Comparison of ENCODE assay signal across 22 cellular contexts in the genomic region with DNA sequence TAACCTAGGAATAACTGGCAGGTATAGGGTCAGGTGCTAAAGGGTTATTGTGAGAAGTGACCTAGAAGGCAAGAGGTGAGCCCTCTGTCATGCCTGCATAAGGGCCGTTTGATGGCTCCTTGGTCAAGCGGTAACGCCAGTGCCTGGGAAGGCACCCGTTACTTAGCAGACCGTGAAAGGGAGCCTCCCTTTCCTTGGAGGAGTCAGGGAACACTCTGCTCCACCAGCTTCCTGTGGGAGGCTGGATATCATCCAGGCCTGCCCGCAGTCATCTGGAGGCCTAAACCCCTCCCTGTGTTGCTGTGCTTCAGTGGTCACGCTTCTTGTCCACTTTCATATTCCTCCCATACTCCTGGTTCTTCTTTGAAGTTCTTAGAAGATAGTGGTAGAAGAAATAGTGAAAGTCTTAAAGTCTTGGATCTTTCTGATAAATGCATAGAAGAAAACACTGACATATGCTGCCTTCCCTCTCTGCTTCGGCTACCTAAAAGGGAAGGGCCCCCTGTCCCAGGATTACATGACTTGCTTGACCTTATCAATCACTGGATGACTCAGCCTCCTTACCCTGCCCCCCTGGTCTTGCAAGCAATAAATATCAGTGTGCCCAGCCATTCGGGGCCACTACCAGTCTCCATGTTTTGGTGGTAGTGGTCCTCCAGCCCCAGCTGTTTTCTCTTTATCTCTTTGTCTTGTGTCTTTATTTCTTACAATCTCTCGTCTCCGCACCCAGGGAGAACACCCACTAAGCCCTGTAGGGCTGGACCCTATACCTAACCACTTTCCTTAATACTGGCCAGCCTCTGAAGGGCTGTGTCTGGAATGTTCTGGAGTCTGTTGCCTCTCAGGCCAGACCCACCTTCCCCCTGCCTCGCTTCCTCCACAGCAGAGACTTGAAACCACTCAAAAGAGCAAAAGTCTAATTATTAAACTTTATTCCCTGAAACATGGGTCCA. TPM values are rescaled to one million over a fixed set of nuclear protein-coding genes. Genes with fewer than 3 reads are reported as not detected.
A peak's percentile ranks its signal among the peaks of the same experiment; 100 is the strongest.
DNase-seq lines count a peak whose midpoint lies in the region; ATAC-seq and TF ChIP-seq lines count a peak whose summit lies in the region.
"Had no signal": no experiment of that assay in that cellular context is flagged by ENCODE, and none has a peak within 500 bp of the region (broad histone marks: within the 10 kb centered on the region; RNA-seq: fewer than 3 reads in every experiment).

No MANE protein-coding gene starts in this region.

- peak overlapping the region; percentile 50 for H4K91ac ChIP-seq in mesenchymal stem cell (ENCODE audit: low read length)

- CTCF ChIA-PET in CD4-positive, alpha-beta T cell (lab: Charles Lee), result no interaction called here

- DNase-seq in right cardiac atrium (peak in 2 of 3 donors; percentile 28 to 73), cardiac septum (ENCODE audit: low spot score) (no peak), astrocyte of the hippocampus (ENCODE audit: low read depth, low spot score) (peak; percentile 47), mesenchymal stem cell (peak; percentile 75), globus pallidus (ENCODE audit: low spot score) (no peak), osteoblast (ENCODE audit: insufficient read length, low spot score, missing footprints) (no peak)
- no peak for DNase-seq in CD4-positive, alpha-beta T cell
- DNase-seq: activated CD4-positive, CD25-positive, alpha-beta regulatory T cell treated with anti-CD3 and anti-CD28 coated beads, Interleukin-2, amount 50 U/mL, for 72 hours; C1 segment of cervical spinal cord; cerebellar nuclear complex; foreskin keratinocyte; HFFc6; lower lobe of right lung; natural killer cell; NCI-H2029 treated with DMSO at 0.1 percent for 48 hours; NCI-H524; stimulated activated naive CD8-positive, alpha-beta T cell treated with anti-CD3 and anti-CD28 coated beads, Interleukin-15, Interleukin-2, amounts not matched to agents 100 U/mL and 50 U/mL, for 24 hours; T-helper 17 cell; upper lobe of right lung had no signal

- H2AK5ac ChIP-seq in mesenchymal stem cell (ENCODE audit: low read length, severe bottlenecking), result peak overlapping the region; percentile 54

- H2BK15ac ChIP-seq in mesenchymal stem cell (ENCODE audit: low read depth, poor library complexity, severe bottlenecking), result no peak overlapping the region

- H2AFZ ChIP-seq in mesenchymal stem cell (ENCODE audit: low read depth, low read length), result no peak overlapping the region
- no peak overlapping the region for H2AFZ ChIP-seq in osteoblast (ENCODE audit: low read length)

- no peaks in the 10 kb centered on the region for H3K4me1 Mint-ChIP-seq in CD4-positive, alpha-beta T cell (ENCODE audit: low read depth)
- H3K4me1 Mint-ChIP-seq: activated T-helper 17 cell treated with anti-CD3 and anti-CD28 coated beads, Interleukin-2, amount 50 U/mL, for 72 hours; natural killer cell had no signal

- 67% methylated on average over 12 of the region's 12 CpGs for WGBS in right cardiac atrium
- 73% methylated on average over 11 of the region's 12 CpGs for WGBS in mesenchymal stem cell

- H3K4me3 Mint-ChIP-seq in CD4-positive, alpha-beta T cell, result no peak overlapping the region
- H3K4me3 Mint-ChIP-seq: activated T-helper 17 cell treated with anti-CD3 and anti-CD28 coated beads, Interleukin-2, amount 50 U/mL, for 72 hours; HFFc6; natural killer cell; T-helper 17 cell had no signal

- ATAC-seq in right cardiac atrium (no peak), HG03378 (IDR thresholded peaks at IDR 0.05; ENCODE audit: unreplicated experiment) (no peak)
- ATAC-seq in CD4-positive, alpha-beta T cell (ENCODE audit: poor library complexity), result no peak
- ATAC-seq: A549; activated T-helper 17 cell treated with anti-CD3 and anti-CD28 coated beads, Interleukin-2, amount 50 U/mL, for 72 hours; foreskin keratinocyte; lower lobe of right lung; natural killer cell; stimulated activated naive CD8-positive, alpha-beta T cell treated with anti-CD3 and anti-CD28 coated beads, Interleukin-15, Interleukin-2, amounts not matched to agents 100 U/mL and 50 U/mL, for 24 hours; T-helper 17 cell; upper lobe of right lung had no signal

- no peak overlapping the region for H3K4me2 ChIP-seq in mesenchymal stem cell (ENCODE audit: low read length, poor library complexity, severe bottlenecking)
- H3K4me2 ChIP-seq in osteoblast (ENCODE audit: insufficient read depth, low read length), result no peak overlapping the region
- H3K4me2 ChIP-seq: A549 had no signal

- H3K4me3 ChIP-seq in right cardiac atrium (ENCODE audit: low read length), result no peak overlapping the region
- H3K4me3 ChIP-seq in mesenchymal stem cell (ENCODE audit: insufficient read depth in 1 of 2, low read depth in 1 of 2, low read length in 2 of 2), result no peak overlapping the region
- H3K4me3 ChIP-seq in osteoblast (ENCODE audit: insufficient read depth, low read length), result no peak overlapping the region
- H3K4me3 ChIP-seq: A549, lower lobe of right lung, upper lobe of right lung had no signal

- intact Hi-C loops in right cardiac atrium (cut with DNase I), result no loop called here
- intact Hi-C loops in cardiac septum (cut with DNase I), result no loop called here
- intact Hi-C loops in CD4-positive, alpha-beta T cell (cut with DNase I, micrococcal nuclease), result no loop called here

- TF ChIP-seq CTCF in CD4-positive, alpha-beta T cell (IDR thresholded peaks at IDR 0.05), result no peak
- TF ChIP-seq CTCF in osteoblast (IDR thresholded peaks at IDR 0.05; ENCODE audit: extremely low read depth, low read depth, low read length), result no peak

- H2BK12ac ChIP-seq in mesenchymal stem cell (ENCODE audit: low read length in 2 of 2), result peak overlapping the region; percentile 59 to 67

- no peak overlapping the region for H3K27ac ChIP-seq in right cardiac atrium (ENCODE audit: low read length)
- no peak overlapping the region for H3K27ac ChIP-seq in mesenchymal stem cell (ENCODE audit: low read length, poor library complexity, severe bottlenecking)
- no peak overlapping the region for H3K27ac ChIP-seq in CD4-positive, alpha-beta T cell (ENCODE audit: low read depth, low read length)
- H3K27ac ChIP-seq in osteoblast (ENCODE audit: low read depth, low read length), result no peak overlapping the region
- H3K27ac ChIP-seq: A549, foreskin keratinocyte, lower lobe of right lung, upper lobe of right lung had no signal

- H3K4me1 ChIP-seq in right cardiac atrium (ENCODE audit: control insufficient read depth, insufficient read depth, low read length), result peaks cover 2% of the 10 kb centered on the region
- H3K4me1 ChIP-seq in mesenchymal stem cell (ENCODE audit: control insufficient read depth, insufficient read depth, low read depth, low read length), result peaks cover 9% of the 10 kb centered on the region
- H3K4me1 ChIP-seq in osteoblast (ENCODE audit: insufficient read depth, low read length), result no peaks in the 10 kb centered on the region
- H3K4me1 ChIP-seq: foreskin keratinocyte, lower lobe of right lung, upper lobe of right lung had no signal

- no peak overlapping the region for H3K27ac Mint-ChIP-seq in CD4-positive, alpha-beta T cell
- H3K27ac Mint-ChIP-seq: activated T-helper 17 cell treated with anti-CD3 and anti-CD28 coated beads, Interleukin-2, amount 50 U/mL, for 72 hours; HFFc6; natural killer cell; T-helper 17 cell had no signal

- no peak overlapping the region for H2BK5ac ChIP-seq in mesenchymal stem cell (ENCODE audit: low read depth, low read length, poor library complexity, severe bottlenecking)

- POLR2A ChIA-PET in CD4-positive, alpha-beta T cell (lab: Charles Lee), result no interaction called here

- H3K9me3 ChIP-seq in right cardiac atrium (ENCODE audit: control insufficient read depth, low read length) (no peaks in the 10 kb centered on the region), mesenchymal stem cell (ENCODE audit: control insufficient read depth, low read length) (no peaks in the 10 kb centered on the region), osteoblast (ENCODE audit: low read depth, low read length) (no peaks in the 10 kb centered on the region)
- no peaks in the 10 kb centered on the region for H3K9me3 ChIP-seq in CD4-positive, alpha-beta T cell (ENCODE audit: control insufficient read depth, low read length)
- H3K9me3 ChIP-seq: A549, lower lobe of right lung, upper lobe of right lung had no signal

- no peaks in the 10 kb centered on the region for H4K20me1 ChIP-seq in osteoblast (ENCODE audit: insufficient read depth, low read length)

- H3K36me3 Mint-ChIP-seq in CD4-positive, alpha-beta T cell (ENCODE audit: low read depth), result no peaks in the 10 kb centered on the region
- H3K36me3 Mint-ChIP-seq: natural killer cell had no signal

- H2BK120ac ChIP-seq in mesenchymal stem cell (ENCODE audit: low read depth, low read length), result peak overlapping the region; percentile 37

- H4K8ac ChIP-seq in mesenchymal stem cell (ENCODE audit: low read length), result no peak overlapping the region

- H3K27me3 Mint-ChIP-seq in CD4-positive, alpha-beta T cell, result no peaks in the 10 kb centered on the region

- H3K23ac ChIP-seq in mesenchymal stem cell (ENCODE audit: low read length in 2 of 2), result no peak overlapping the region

- H3K27me3 ChIP-seq in right cardiac atrium (ENCODE audit: control insufficient read depth, insufficient read depth) (no peaks in the 10 kb centered on the region), mesenchymal stem cell (ENCODE audit: control insufficient read depth in 1 of 2, insufficient read depth in 1 of 2, low read length in 2 of 2) (no peaks in the 10 kb centered on the region), osteoblast (ENCODE audit: insufficient read depth, low read length) (peaks cover 4% of the 10 kb centered on the region)
- no peaks in the 10 kb centered on the region for H3K27me3 ChIP-seq in CD4-positive, alpha-beta T cell (ENCODE audit: control insufficient read depth, insufficient read depth, low read length)
- H3K27me3 ChIP-seq: foreskin keratinocyte, upper lobe of right lung had no signal

- no peaks in the 10 kb centered on the region for H3K79me1 ChIP-seq in mesenchymal stem cell (replicated peaks; ENCODE audit: low read length, poor library complexity, severe bottlenecking)

- H3K79me2 ChIP-seq in osteoblast (ENCODE audit: insufficient read depth, low read length), result no peaks in the 10 kb centered on the region

- no peak overlapping the region for H3K4ac ChIP-seq in mesenchymal stem cell (ENCODE audit: low read depth in 1 of 2, low read length in 2 of 2)

- H3K14ac ChIP-seq in mesenchymal stem cell (ENCODE audit: low read length in 2 of 2), result no peak overlapping the region

- H3K9me3 Mint-ChIP-seq in CD4-positive, alpha-beta T cell, result no peaks in the 10 kb centered on the region
- H3K9me3 Mint-ChIP-seq: activated T-helper 17 cell treated with anti-CD3 and anti-CD28 coated beads, Interleukin-2, amount 50 U/mL, for 72 hours; HFFc6; natural killer cell had no signal

- no peak overlapping the region for H3K9ac ChIP-seq in mesenchymal stem cell (ENCODE audit: low read length)

- H3K18ac ChIP-seq in mesenchymal stem cell (ENCODE audit: low read depth in 1 of 2, low read length in 2 of 2), result peak overlapping the region; percentile 44 to 59

- H3K36me3 ChIP-seq in mesenchymal stem cell (ENCODE audit: control insufficient read depth in 1 of 2, insufficient read depth in 2 of 2, low read depth in 1 of 2, low read length in 2 of 2) (no peaks in the 10 kb centered on the region), osteoblast (ENCODE audit: insufficient read depth, low read length) (no peaks in the 10 kb centered on the region)
- H3K36me3 ChIP-seq: lower lobe of right lung, upper lobe of right lung had no signal

RNA-seq across cellular contexts. Expression of a gene that starts 16.1 kb away (rescaled TPM):
- total RNA-seq in right cardiac atrium (1 to 10 TPM; 3.5 to 5.8 (median 4.7) TPM), cardiac septum (6.9 TPM), osteoblast (27.5 and 41.5 TPM in 2 replicates)
- polyA plus RNA-seq in right cardiac atrium, result 1.2 TPM
- polyA plus RNA-seq in mesenchymal stem cell (2013, experiment 1 of 2), result 95.0 TPM
- polyA plus RNA-seq in mesenchymal stem cell (2013, experiment 2 of 2), result 95.6 TPM
- 1 to 10 TPM; 4.0 to 4.4 TPM for total RNA-seq in CD4-positive, alpha-beta T cell

Comparison
In these comparisons a context has a peak if more than half of its experiments do, and no peak if none do; other contexts are left out.
1. DNase-seq: peak in right cardiac atrium (2 of 3), astrocyte of the hippocampus (single experiment) and mesenchymal stem cell (single experiment); none in cardiac septum (single experiment), CD4-positive, alpha-beta T cell (0 of 10), globus pallidus (single experiment) and osteoblast (single experiment).